ENCODE assay signal across 23 cellular contexts in the genomic region with DNA sequence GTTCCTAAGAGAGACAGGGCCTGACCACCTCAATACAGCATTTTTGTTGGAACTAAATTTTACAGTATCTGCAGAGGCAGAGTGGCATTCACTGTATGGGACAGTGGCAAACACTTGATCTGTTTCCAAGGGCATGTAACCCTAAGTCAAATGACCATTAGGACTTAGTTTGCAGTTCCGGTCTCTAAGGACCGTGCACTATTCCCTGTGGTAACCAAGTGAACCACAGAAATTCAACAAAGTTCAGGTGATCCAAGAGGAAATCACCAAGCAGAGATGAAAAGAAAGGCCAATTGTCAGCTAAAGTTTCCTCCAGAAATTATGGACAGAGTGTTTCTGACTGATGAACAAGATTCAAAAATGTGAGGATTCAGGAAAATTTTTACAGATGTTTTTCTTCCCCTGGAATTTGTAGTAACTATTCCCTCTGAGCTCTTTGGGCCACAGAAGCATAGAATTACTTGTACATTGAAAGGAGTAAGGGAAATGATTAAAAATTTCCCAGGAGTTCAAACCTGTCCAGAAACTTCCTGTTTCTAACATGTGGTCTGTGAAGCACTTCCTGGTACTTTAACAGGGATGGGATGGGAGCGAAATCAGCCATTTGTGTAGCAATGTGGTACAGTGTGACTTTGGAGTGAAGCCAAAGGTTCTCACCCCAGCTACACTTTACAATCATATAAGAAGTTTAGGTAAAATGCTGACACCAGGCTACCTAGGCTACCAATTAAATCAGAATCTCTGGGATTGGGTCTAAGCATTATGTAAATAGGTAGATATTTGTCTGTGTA.
"Had no signal": no experiment of that assay in that cellular context is flagged by ENCODE, and none has a peak within 500 bp of the region (broad histone marks: within the 10 kb centered on the region; RNA-seq: fewer than 3 reads in every experiment).

No MANE protein-coding gene starts in this region.

- H3K4me3 Mint-ChIP-seq: activated CD4-positive, alpha-beta memory T cell treated with anti-CD3 and anti-CD28 coated beads, Interleukin-2, amount 10 ng/mL, durations not matched to agents 7 days and 5 days; activated naive CD4-positive, alpha-beta T cell treated with anti-CD3 and anti-CD28 coated beads for 36 hours; naive thymus-derived CD4-positive, alpha-beta T cell; T-cell; type B pancreatic cell had no signal

- FAIRE-seq: colon had no signal

- H2AFZ ChIP-seq: parathyroid adenoma had no signal

- ATAC-seq: body of pancreas; gastroesophageal sphincter; heart left ventricle; naive thymus-derived CD4-positive, alpha-beta T cell; sciatic nerve; T-cell had no signal

- H3K9me3 Mint-ChIP-seq: activated CD4-positive, alpha-beta memory T cell treated with anti-CD3 and anti-CD28 coated beads, Interleukin-2, amount 10 ng/mL, durations not matched to agents 7 days and 5 days; activated naive CD4-positive, alpha-beta T cell treated with anti-CD3 and anti-CD28 coated beads for 36 hours; naive thymus-derived CD4-positive, alpha-beta T cell; T-cell had no signal

- H3K36me3 Mint-ChIP-seq: naive thymus-derived CD4-positive, alpha-beta T cell; T-cell; type B pancreatic cell had no signal

- H3K4me2 ChIP-seq: smooth muscle cell had no signal

- H3K4me3 ChIP-seq: body of pancreas, esophagus muscularis mucosa, gastroesophageal sphincter, heart left ventricle, smooth muscle cell, stomach, testis had no signal

- H3K36me3 ChIP-seq: esophagus muscularis mucosa, gastroesophageal sphincter, heart left ventricle, stomach had no signal

- DNase-seq: activated CD4-positive, alpha-beta memory T cell treated with anti-CD3 and anti-CD28 coated beads, Interleukin-2, amount 10 ng/mL, durations not matched to agents 7 days and 5 days; activated CD4-positive, alpha-beta T cell treated with anti-CD3 and anti-CD28 coated beads for 48 hours; activated CD4-positive, CD25-positive, alpha-beta regulatory T cell; activated naive CD4-positive, alpha-beta T cell treated with anti-CD3 and anti-CD28 coated beads for 36 hours; activated T-cell treated with anti-CD3 and anti-CD28 coated beads, Interleukin-2, amount 50 U/mL, for 1 hour; body of pancreas; caudate nucleus; heart left ventricle; kidney glomerular epithelial cell; mesenchymal stem cell; naive thymus-derived CD4-positive, alpha-beta T cell; stimulated activated CD4-positive, alpha-beta T cell treated with anti-CD3 and anti-CD28 coated beads, Interleukin-4, amount 100 ng/mL, for 1 hour; stomach; T-cell; T-helper 9 cell; testis had no signal

- H3K9me3 ChIP-seq: body of pancreas, esophagus muscularis mucosa, gastroesophageal sphincter, heart left ventricle, stomach, testis had no signal

- H3K27me3 Mint-ChIP-seq: naive thymus-derived CD4-positive, alpha-beta T cell; T-cell; type B pancreatic cell had no signal

- H3K4me1 ChIP-seq: parathyroid adenoma, testis had no signal

- H3K79me2 ChIP-seq: parathyroid adenoma had no signal

- H3K27ac Mint-ChIP-seq: activated CD4-positive, alpha-beta memory T cell treated with anti-CD3 and anti-CD28 coated beads, Interleukin-2, amount 10 ng/mL, durations not matched to agents 7 days and 5 days; activated naive CD4-positive, alpha-beta T cell treated with anti-CD3 and anti-CD28 coated beads for 36 hours; naive thymus-derived CD4-positive, alpha-beta T cell; T-cell; type B pancreatic cell had no signal

- H3K4me1 Mint-ChIP-seq: activated CD4-positive, alpha-beta memory T cell treated with anti-CD3 and anti-CD28 coated beads, Interleukin-2, amount 10 ng/mL, durations not matched to agents 7 days and 5 days had no signal

- H3K9ac ChIP-seq: parathyroid adenoma had no signal

- H3K27me3 ChIP-seq: body of pancreas, esophagus muscularis mucosa, gastroesophageal sphincter, heart left ventricle, stomach, testis had no signal

- H3K27ac ChIP-seq: body of pancreas, esophagus muscularis mucosa, gastroesophageal sphincter, parathyroid adenoma, stomach, testis had no signal
